12 cellular contexts compared by ENCODE assay signal in genomic region chr2:149994057-149994728, GRCh38.
DNase-seq lines count a peak whose midpoint lies in the region; ATAC-seq, FAIRE-seq and TF ChIP-seq lines count a peak whose summit lies in the region.
"Had no signal": no experiment of that assay in that cellular context is flagged by ENCODE, and none has a peak within 500 bp of the region (broad histone marks: within the 10 kb centered on the region; RNA-seq: fewer than 3 reads in every experiment).

No MANE protein-coding gene starts in this region.

- H3K36me3 ChIP-seq in SJSA1, result no peaks in the 10 kb centered on the region

- peak; percentile 80 for FAIRE-seq in HTR-8/SVneo (lab: Jason Lieb, UNC)
- FAIRE-seq: GM19239 had no signal

- DNase-seq in AG09309 (ENCODE audit: low read depth) (peak; percentile 91), HTR-8/SVneo (ENCODE audit: insufficient read length, low spot score) (peak; percentile 51), SJSA1 (ENCODE audit: low read depth in 1 of 2, low spot score in 2 of 2) (peak; percentile 42 to 57), kidney glomerular epithelial cell (lab: John Stamatoyannopoulos, UW) (peak; percentile 79)
- DNase-seq: activated T-cell treated with anti-CD3 and anti-CD28 coated beads, Interleukin-2, amount 50 U/mL, for 24 hours; psoas muscle; stimulated activated naive CD8-positive, alpha-beta T cell treated with anti-CD3 and anti-CD28 coated beads, Interleukin-15, Interleukin-2, amounts not matched to agents 100 U/mL and 50 U/mL, for 24 hours had no signal

- H3K4me3 ChIP-seq in AG09309 (ENCODE audit: control insufficient read depth, low read depth, low read length) (no peak overlapping the region), SJSA1 (no peak overlapping the region)
- H3K4me3 ChIP-seq: psoas muscle had no signal

- no peaks in the 10 kb centered on the region for H3K27me3 ChIP-seq in SJSA1 (replicated peaks)

- no peak for TF ChIP-seq CTCF in AG09309 (IDR thresholded peaks at IDR 0.05; ENCODE audit: control insufficient read depth, insufficient read depth, low read depth, low read length, missing control alignments)

- H3K9me3 ChIP-seq in SJSA1 (replicated peaks), result no peaks in the 10 kb centered on the region
- H3K9me3 ChIP-seq: psoas muscle had no signal

- no peak overlapping the region for H3K27ac ChIP-seq in SJSA1
- H3K27ac ChIP-seq: psoas muscle had no signal

- H3K4me1 ChIP-seq in SJSA1 (replicated peaks), result peaks cover 44% of the 10 kb centered on the region
- H3K4me1 ChIP-seq: psoas muscle had no signal

- ATAC-seq in GM18873 (IDR thresholded peaks at IDR 0.05; ENCODE audit: low FRiP score, unreplicated experiment) (no peak), HG03460 (IDR thresholded peaks at IDR 0.05; ENCODE audit: unreplicated experiment) (no peak), HG02759 (IDR thresholded peaks at IDR 0.05; ENCODE audit: unreplicated experiment) (no peak), GM21529 (IDR thresholded peaks at IDR 0.05; ENCODE audit: unreplicated experiment) (no peak)
- ATAC-seq: stimulated activated naive CD8-positive, alpha-beta T cell treated with anti-CD3 and anti-CD28 coated beads, Interleukin-15, Interleukin-2, amounts not matched to agents 100 U/mL and 50 U/mL, for 24 hours had no signal
